Comparison of ENCODE assay signal across 12 cellular contexts in the genomic region with DNA sequence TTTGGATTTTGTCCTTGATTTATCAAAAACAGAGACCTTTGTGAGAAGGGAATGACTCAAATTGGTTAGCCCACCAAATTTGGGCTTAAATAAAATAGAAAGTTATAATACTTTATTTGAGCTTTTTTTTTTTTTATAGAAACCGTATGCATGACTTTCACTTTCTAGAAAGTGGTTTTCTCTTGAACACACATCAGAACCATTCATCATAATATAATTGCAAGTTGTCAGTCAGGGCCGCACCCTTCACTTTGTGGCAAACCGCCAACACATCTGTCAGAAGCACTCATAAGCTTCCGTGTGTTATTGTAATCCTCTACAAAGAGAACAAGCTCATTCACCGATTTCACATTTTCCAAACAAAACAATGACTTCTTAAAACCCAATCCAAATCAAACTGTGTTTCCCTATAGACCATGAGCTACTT.
DNase-seq lines count a peak whose midpoint lies in the region; ATAC-seq, FAIRE-seq and TF ChIP-seq lines count a peak whose summit lies in the region.
"Had no signal": no experiment of that assay in that cellular context is flagged by ENCODE, and none has a peak within 500 bp of the region (broad histone marks: within the 10 kb centered on the region; RNA-seq: fewer than 3 reads in every experiment).

No MANE protein-coding gene starts in this region.

- H3K9me3 ChIP-seq in mucosa of descending colon = no peaks in the 10 kb centered on the region

- H3K4me3 ChIP-seq in mucosa of descending colon = no peak overlapping the region

- FAIRE-seq in H54 (lab: Jason Lieb, UNC) = no peak

- H3K4me3 Mint-ChIP-seq in activated naive CD8-positive, alpha-beta T cell treated with anti-CD3 and anti-CD28 coated beads for 36 hours = no peak overlapping the region
- H3K4me3 Mint-ChIP-seq: activated T-cell treated with anti-CD3 and anti-CD28 coated beads, Interleukin-2, amount 50 U/mL, for 4 hours; neural crest cell had no signal

- no peaks in the 10 kb centered on the region for H3K27me3 Mint-ChIP-seq in activated naive CD8-positive, alpha-beta T cell treated with anti-CD3 and anti-CD28 coated beads for 36 hours

- no peaks in the 10 kb centered on the region for H3K36me3 ChIP-seq in mucosa of descending colon (ENCODE audit: low read depth)

- intact Hi-C loops in mucosa of descending colon (cut with DNase I, micrococcal nuclease) = no loop called here

- H3K36me3 Mint-ChIP-seq in activated naive CD8-positive, alpha-beta T cell treated with anti-CD3 and anti-CD28 coated beads for 36 hours = no peaks in the 10 kb centered on the region

- H3K4me1 ChIP-seq in mucosa of descending colon (ENCODE audit: low read depth) = peaks cover 17% of the 10 kb centered on the region

- ATAC-seq in mucosa of descending colon (peak; percentile 94), HG02623 (IDR thresholded peaks at IDR 0.05; ENCODE audit: unreplicated experiment) (no peak)

- no peak for TF ChIP-seq CTCF in mucosa of descending colon (IDR thresholded peaks at IDR 0.05)

- peak; percentile 94 for DNase-seq in HT-29 (ENCODE audit: low spot score)
- peak; percentile 66 for DNase-seq in NCI-H1694 treated with DMSO at 0.1 percent for 48 hours (lab: John Stamatoyannopoulos, UW)
- peak; percentile 13 for DNase-seq in activated naive CD8-positive, alpha-beta T cell treated with anti-CD3 and anti-CD28 coated beads for 36 hours
- peak; percentile 88 to 98 (median 92) for DNase-seq in mucosa of descending colon
- DNase-seq in H54 (ENCODE audit: insufficient read length, low spot score) = no peak
- DNase-seq in AG08395 (ENCODE audit: low spot score) = no peak
- DNase-seq in AML-193 (lab: John Stamatoyannopoulos, UW) = no peak
- DNase-seq: activated T-cell treated with anti-CD3 and anti-CD28 coated beads, Interleukin-2, amount 50 U/mL, for 4 hours; foreskin melanocyte; RPMI8226 had no signal

- no peaks in the 10 kb centered on the region for H3K9me3 Mint-ChIP-seq in activated naive CD8-positive, alpha-beta T cell treated with anti-CD3 and anti-CD28 coated beads for 36 hours
- H3K9me3 Mint-ChIP-seq: neural crest cell had no signal

- no peak for TF ChIP-seq POLR2A in H54 (IDR thresholded peaks at IDR 0.05; ENCODE audit: low read depth, low read length)

- H3K27ac Mint-ChIP-seq in activated naive CD8-positive, alpha-beta T cell treated with anti-CD3 and anti-CD28 coated beads for 36 hours = no peak overlapping the region

- H3K4me1 Mint-ChIP-seq in activated naive CD8-positive, alpha-beta T cell treated with anti-CD3 and anti-CD28 coated beads for 36 hours = peaks cover 2% of the 10 kb centered on the region

Comparison
In these comparisons a context has a peak if more than half of its experiments do, and no peak if none do; other contexts are left out.
1. DNase-seq: peak in HT-29 (single experiment), NCI-H1694 treated with DMSO at 0.1 percent for 48 hours (single experiment), activated naive CD8-positive, alpha-beta T cell treated with anti-CD3 and anti-CD28 coated beads for 36 hours (single experiment) and mucosa of descending colon (3 of 3); none in H54 (single experiment), AG08395 (single experiment) and AML-193 (0 of 2).